12 cellular contexts compared by ENCODE assay signal in genomic region chr20:63751471-63752271, GRCh38. TPM values are rescaled to one million over a fixed set of nuclear protein-coding genes. Genes with fewer than 3 reads are reported as not detected.
DNase-seq lines count a peak whose midpoint lies in the region; ATAC-seq and TF ChIP-seq lines count a peak whose summit lies in the region.
"Had no signal": no experiment of that assay in that cellular context is flagged by ENCODE, and none has a peak within 500 bp of the region (broad histone marks: within the 10 kb centered on the region; RNA-seq: fewer than 3 reads in every experiment).

No MANE protein-coding gene starts in this region.

- DNase-seq in CD4-positive, alpha-beta memory T cell, result no peak
- DNase-seq in GM23338 (ENCODE audit: low spot score) (peak; percentile 61), WERI-Rb-1 (no peak), mesenchymal stem cell (no peak), hippocampal formation (lab: John Stamatoyannopoulos, UW) (no peak), colonic mucosa (no peak)
- DNase-seq: GM23248 had no signal

- no peaks in the 10 kb centered on the region for H3K79me2 ChIP-seq in GM23338 (replicated peaks; ENCODE audit: insufficient read depth)

- no peak for TF ChIP-seq CTCF in GM23338 (conservative IDR thresholded peaks at IDR 0.05; ENCODE audit: low read depth in 2 of 2)
- no peak for TF ChIP-seq CTCF in WERI-Rb-1 (IDR thresholded peaks at IDR 0.05; ENCODE audit: low read depth, low read length)
- TF ChIP-seq CTCF in colonic mucosa (IDR thresholded peaks at IDR 0.05), result no peak

- WGBS in mesenchymal stem cell, result 91% methylated on average over 31 of the region's 45 CpGs

- peak overlapping the region; percentile 55 for H3K27ac ChIP-seq in CD4-positive, alpha-beta memory T cell (ENCODE audit: low read depth, low read length)
- H3K27ac ChIP-seq in GM23338 (ENCODE audit: low read depth) (peak overlapping the region; percentile 59; the same call in 1 of the 2 replicates), WERI-Rb-1 (peak overlapping the region; percentile 52), mesenchymal stem cell (ENCODE audit: low read length, poor library complexity, severe bottlenecking) (no peak overlapping the region), colonic mucosa (no peak overlapping the region)
- H3K27ac ChIP-seq: esophagus muscularis mucosa, GM23248, tibial nerve had no signal

- H3K4me1 ChIP-seq in CD4-positive, alpha-beta memory T cell (ENCODE audit: insufficient read depth, low read length), result peaks cover 30% of the 10 kb centered on the region
- peaks cover 4% of the 10 kb centered on the region; the same call in 1 of the 2 replicates for H3K4me1 ChIP-seq in GM23338 (ENCODE audit: insufficient read depth)
- H3K4me1 ChIP-seq in mesenchymal stem cell (ENCODE audit: control insufficient read depth, insufficient read depth, low read depth, low read length), result no peaks in the 10 kb centered on the region
- H3K4me1 ChIP-seq in colonic mucosa, result no peaks in the 10 kb centered on the region
- H3K4me1 ChIP-seq: tibial nerve had no signal

- H3K27me3 Mint-ChIP-seq in CD4-positive, alpha-beta memory T cell, result no peaks in the 10 kb centered on the region
- H3K27me3 Mint-ChIP-seq in GM23338 (ENCODE audit: insufficient read depth, low read depth, poor library complexity), result peaks cover 5% of the 10 kb centered on the region
- H3K27me3 Mint-ChIP-seq: brain had no signal

- H2BK15ac ChIP-seq in mesenchymal stem cell (ENCODE audit: low read depth, poor library complexity, severe bottlenecking), result peak overlapping the region; percentile 36

- H3K4ac ChIP-seq in mesenchymal stem cell (ENCODE audit: low read depth in 1 of 2, low read length in 2 of 2), result no peak overlapping the region

- CTCF ChIA-PET in CD4-positive, alpha-beta memory T cell (lab: Charles Lee; ENCODE audit: partially characterized antibody), result interaction anchor here (1.2 to 2.1 kb wide), 4 partner anchors 15 to 46 kb away, joined by 3 to 9 read pairs (median 4); partner anchors contain the start of gene LIME1

- H3K9me2 ChIP-seq in GM23338 (ENCODE audit: insufficient read depth), result no peaks in the 10 kb centered on the region

- no peaks in the 10 kb centered on the region for H4K20me1 ChIP-seq in GM23338 (replicated peaks; ENCODE audit: insufficient read depth)

- H3K9me3 ChIP-seq in CD4-positive, alpha-beta memory T cell (ENCODE audit: control insufficient read depth in 1 of 2, low read length in 2 of 2), result no peaks in the 10 kb centered on the region
- H3K9me3 ChIP-seq in WERI-Rb-1 (ENCODE audit: severe bottlenecking) (no peaks in the 10 kb centered on the region), mesenchymal stem cell (ENCODE audit: control insufficient read depth, low read length) (no peaks in the 10 kb centered on the region), colonic mucosa (no peaks in the 10 kb centered on the region)
- H3K9me3 ChIP-seq: esophagus muscularis mucosa, tibial nerve had no signal

- H3K18ac ChIP-seq in mesenchymal stem cell (ENCODE audit: low read depth in 1 of 2, low read length in 2 of 2), result no peak overlapping the region

- peaks cover 4% of the 10 kb centered on the region for H3K79me1 ChIP-seq in mesenchymal stem cell (replicated peaks; ENCODE audit: low read length, poor library complexity, severe bottlenecking)

- H3K27me3 ChIP-seq in CD4-positive, alpha-beta memory T cell (ENCODE audit: insufficient read depth, low read length), result no peaks in the 10 kb centered on the region
- H3K27me3 ChIP-seq in GM23338 (ENCODE audit: insufficient read depth) (no peaks in the 10 kb centered on the region), WERI-Rb-1 (ENCODE audit: insufficient read depth, low read depth, severe bottlenecking) (no peaks in the 10 kb centered on the region), mesenchymal stem cell (ENCODE audit: control insufficient read depth in 1 of 2, insufficient read depth in 1 of 2, low read length in 2 of 2) (peaks cover 0 to 7% of the 10 kb centered on the region in 2 experiments), colonic mucosa (no peaks in the 10 kb centered on the region)
- H3K27me3 ChIP-seq: esophagus muscularis mucosa, tibial nerve had no signal

- no peak overlapping the region for H4K91ac ChIP-seq in mesenchymal stem cell (ENCODE audit: low read length)

- intact Hi-C loops in CD4-positive, alpha-beta memory T cell (cut with micrococcal nuclease), result loop anchor here (1.0 to 2.0 kb wide), 3 partner anchors 11 to 44 kb away; partner anchors contain the start of genes ARFRP1 and LIME1
- intact Hi-C loops in colonic mucosa (cut with DNase I), result no loop called here

- no peaks in the 10 kb centered on the region for H3K9me3 Mint-ChIP-seq in CD4-positive, alpha-beta memory T cell
- H3K9me3 Mint-ChIP-seq in GM23338, result no peaks in the 10 kb centered on the region
- H3K9me3 Mint-ChIP-seq: brain had no signal

- H2AFZ ChIP-seq in GM23338, result no peak overlapping the region
- no peak overlapping the region for H2AFZ ChIP-seq in mesenchymal stem cell (ENCODE audit: low read depth, low read length)
- H2AFZ ChIP-seq: GM23248 had no signal

- no peak overlapping the region for H2BK12ac ChIP-seq in mesenchymal stem cell (ENCODE audit: low read length in 2 of 2)

- H2BK5ac ChIP-seq in mesenchymal stem cell (ENCODE audit: low read depth, low read length, poor library complexity, severe bottlenecking), result no peak overlapping the region

- peak overlapping the region; percentile 60 to 82 (median 78) for H3K4me3 Mint-ChIP-seq in CD4-positive, alpha-beta memory T cell
- no peak overlapping the region for H3K4me3 Mint-ChIP-seq in GM23338
- H3K4me3 Mint-ChIP-seq: brain had no signal

- H2AK5ac ChIP-seq in mesenchymal stem cell (ENCODE audit: low read length, severe bottlenecking), result no peak overlapping the region

- H3K4me1 Mint-ChIP-seq in CD4-positive, alpha-beta memory T cell, result peaks cover 12 to 39% (median 24%) of the 10 kb centered on the region in 4 donors
- H3K4me1 Mint-ChIP-seq in GM23338, result peaks cover 13% of the 10 kb centered on the region

- H3K9ac ChIP-seq in mesenchymal stem cell (ENCODE audit: low read length), result no peak overlapping the region
- no peak overlapping the region for H3K9ac ChIP-seq in colonic mucosa (ENCODE audit: low read depth in 2 of 2, low read length in 2 of 2)
- H3K9ac ChIP-seq: GM23248 had no signal

- H3K36me3 Mint-ChIP-seq in CD4-positive, alpha-beta memory T cell, result no peaks in the 10 kb centered on the region
- H3K36me3 Mint-ChIP-seq in GM23338 (ENCODE audit: low read depth), result no peaks in the 10 kb centered on the region; the same call in 2 of the 3 replicates
- H3K36me3 Mint-ChIP-seq: brain had no signal

- no peak overlapping the region for H3K23ac ChIP-seq in mesenchymal stem cell (ENCODE audit: low read length in 2 of 2)

- POLR2A ChIA-PET in CD4-positive, alpha-beta memory T cell (lab: Charles Lee; ENCODE audit: partially characterized antibody), result interaction anchor here (0.6 to 5.7 kb wide), 6 partner anchors 10 to 177 kb away, joined by 3 to 98 read pairs (median 14); partner anchors contain the start of genes ARFRP1, HELZ2, LIME1 and SLC2A4RG

- no peak overlapping the region for H2BK120ac ChIP-seq in mesenchymal stem cell (ENCODE audit: low read depth, low read length)

- H3F3A ChIP-seq in GM23338 (replicated peaks; ENCODE audit: low read depth), result peaks cover 19% of the 10 kb centered on the region

- H3K36me3 ChIP-seq in CD4-positive, alpha-beta memory T cell (ENCODE audit: insufficient read depth, low read length), result no peaks in the 10 kb centered on the region
- H3K36me3 ChIP-seq in GM23338 (ENCODE audit: insufficient read depth) (no peaks in the 10 kb centered on the region), WERI-Rb-1 (no peaks in the 10 kb centered on the region), mesenchymal stem cell (ENCODE audit: control insufficient read depth in 1 of 2, insufficient read depth in 2 of 2, low read depth in 1 of 2, low read length in 2 of 2) (peaks cover 0 to 44% of the 10 kb centered on the region in 2 experiments), colonic mucosa (no peaks in the 10 kb centered on the region)

- peak; percentile 28 for ATAC-seq in GM23338
- no peak for ATAC-seq in HG03025 (IDR thresholded peaks at IDR 0.05; ENCODE audit: low FRiP score, unreplicated experiment)
- ATAC-seq: Panc1 had no signal

- peak overlapping the region in 6 of 7 donors; percentile 86 to 92 (median 90) for H3K27ac Mint-ChIP-seq in CD4-positive, alpha-beta memory T cell
- H3K27ac Mint-ChIP-seq in GM23338, result peak overlapping the region; percentile 44; the same call in 1 of the 2 replicates
- H3K27ac Mint-ChIP-seq: brain had no signal

- H4K8ac ChIP-seq in mesenchymal stem cell (ENCODE audit: low read length), result no peak overlapping the region

- peak overlapping the region in 1 of 2 donors; percentile 60 for H3K4me3 ChIP-seq in CD4-positive, alpha-beta memory T cell (ENCODE audit: low read length in 2 of 2)
- H3K4me3 ChIP-seq in GM23338, result no peak overlapping the region
- no peak overlapping the region for H3K4me3 ChIP-seq in WERI-Rb-1 (ENCODE audit: low read depth, low read length)
- H3K4me3 ChIP-seq in mesenchymal stem cell (ENCODE audit: insufficient read depth in 1 of 2, low read depth in 1 of 2, low read length in 2 of 2), result no peak overlapping the region
- no peak overlapping the region for H3K4me3 ChIP-seq in colonic mucosa
- H3K4me3 ChIP-seq: esophagus muscularis mucosa, GM23248, tibial nerve had no signal

- H3K4me2 ChIP-seq in GM23338 (peak overlapping the region; percentile 64), mesenchymal stem cell (ENCODE audit: low read length, poor library complexity, severe bottlenecking) (no peak overlapping the region)

- no peak overlapping the region for H3K14ac ChIP-seq in mesenchymal stem cell (ENCODE audit: low read length in 2 of 2)

RNA-seq across cellular contexts. Expression of gene SLC2A4RG, which starts 12.1 kb away (rescaled TPM):
- 100 to 1,000 TPM; 121 to 124 TPM for total RNA-seq in CD4-positive, alpha-beta memory T cell
- polyA plus RNA-seq in CD4-positive, alpha-beta memory T cell, result 1 to 10 TPM; 2.2 to 7.6 TPM
- 33.8 and 42.0 TPM in 2 replicates for total RNA-seq in GM23338 (2014; rRNA removed; shearing (Covaris generic))
- polyA plus RNA-seq in GM23338 (2016; fragmentation: Nextera tagmentation; extraction: Ambion mirVana), result 22.8 and 25.3 TPM in 2 replicates
- polyA plus RNA-seq in mesenchymal stem cell (2013, experiment 1 of 2), result 85.3 TPM
- polyA plus RNA-seq in mesenchymal stem cell (2013, experiment 2 of 2), result 84.2 TPM
- total RNA-seq in colonic mucosa, result 10 to 100 TPM; 44.3 to 75.3 TPM

RNA-seq across cellular contexts. Expression of gene LIME1, which starts 15.2 kb away (rescaled TPM):
- total RNA-seq in CD4-positive, alpha-beta memory T cell, result 100 to 1,000 TPM; 162 to 169 TPM
- polyA plus RNA-seq in CD4-positive, alpha-beta memory T cell, result 100 to 1,000 TPM; 297 to 324 TPM
- total RNA-seq in GM23338 (2014; rRNA removed; shearing (Covaris generic)), result 3.6 and 12.2 TPM in 2 replicates
- 4.7 and 7.4 TPM in 2 replicates for polyA plus RNA-seq in GM23338 (2016; fragmentation: Nextera tagmentation; extraction: Ambion mirVana)
- 1.8 TPM for polyA plus RNA-seq in mesenchymal stem cell (2013, experiment 1 of 2)
- 1.9 TPM for polyA plus RNA-seq in mesenchymal stem cell (2013, experiment 2 of 2)
- total RNA-seq in colonic mucosa, result 10 to 100 TPM; 10.8 to 20.0 TPM

RNA-seq across cellular contexts. Expression of gene ZGPAT, which starts 43.8 kb away (rescaled TPM):
- 10 to 100 TPM; 51.8 to 55.3 TPM for total RNA-seq in CD4-positive, alpha-beta memory T cell
- polyA plus RNA-seq in CD4-positive, alpha-beta memory T cell, result 10 to 100 TPM; 34.6 to 69.5 TPM
- 25.5 and 39.2 TPM in 2 replicates for total RNA-seq in GM23338 (2014; rRNA removed; shearing (Covaris generic))
- 21.5 and 25.0 TPM in 2 replicates for polyA plus RNA-seq in GM23338 (2016; fragmentation: Nextera tagmentation; extraction: Ambion mirVana)
- 11.5 TPM for polyA plus RNA-seq in mesenchymal stem cell (2013, experiment 1 of 2)
- polyA plus RNA-seq in mesenchymal stem cell (2013, experiment 2 of 2), result 11.8 TPM
- 10 to 100 TPM; 27.2 to 41.4 TPM for total RNA-seq in colonic mucosa

RNA-seq across cellular contexts. Expression of gene ARFRP1, which starts 43.9 kb away (rescaled TPM):
- 10 to 100 TPM; 85.6 to 92.0 TPM for total RNA-seq in CD4-positive, alpha-beta memory T cell
- polyA plus RNA-seq in CD4-positive, alpha-beta memory T cell, result 10 to 100 TPM; 65.5 to 66.3 TPM
- total RNA-seq in GM23338 (2014; rRNA removed; shearing (Covaris generic)), result 19.0 and 24.6 TPM in 2 replicates
- 16.7 and 18.6 TPM in 2 replicates for polyA plus RNA-seq in GM23338 (2016; fragmentation: Nextera tagmentation; extraction: Ambion mirVana)
- polyA plus RNA-seq in mesenchymal stem cell (2013, experiment 1 of 2), result 13.5 TPM
- polyA plus RNA-seq in mesenchymal stem cell (2013, experiment 2 of 2), result 14.0 TPM
- 10 to 100 TPM; 35.3 to 76.9 TPM for total RNA-seq in colonic mucosa

RNA-seq across cellular contexts. Expression of gene TNFRSF6B, which starts 55.2 kb away (rescaled TPM):
- total RNA-seq in CD4-positive, alpha-beta memory T cell, result not detected
- not detected for polyA plus RNA-seq in CD4-positive, alpha-beta memory T cell
- total RNA-seq in GM23338 (2014; rRNA removed; shearing (Covaris generic)), result 0.28 and 3.8 TPM in 2 replicates
- polyA plus RNA-seq in GM23338 (2016; fragmentation: Nextera tagmentation; extraction: Ambion mirVana), result not detected in 2 replicates
- 23.7 TPM for polyA plus RNA-seq in mesenchymal stem cell (2013, experiment 1 of 2)
- 23.9 TPM for polyA plus RNA-seq in mesenchymal stem cell (2013, experiment 2 of 2)
- 1 to 10 TPM in 1 of 2 donors, not detected in 1; 7.5 TPM for total RNA-seq in colonic mucosa

Comparison
In these comparisons a context has a peak if more than half of its experiments do, and no peak if none do; other contexts are left out.
1. H3K27ac ChIP-seq: peak in CD4-positive, alpha-beta memory T cell (single experiment), GM23338 (single experiment) and WERI-Rb-1 (single experiment); none in mesenchymal stem cell (single experiment) and colonic mucosa (single experiment).
2. RNA of gene LIME1, which starts 15.2 kb away (total RNA-seq): 162 to 169 TPM in CD4-positive, alpha-beta memory T cell; 10.8 to 20.0 TPM in colonic mucosa and 3.6 to 12.2 TPM in GM23338; every median in the first group is over 4 times any median in the second.